14 cellular contexts compared by ENCODE assay signal in the genomic region with DNA sequence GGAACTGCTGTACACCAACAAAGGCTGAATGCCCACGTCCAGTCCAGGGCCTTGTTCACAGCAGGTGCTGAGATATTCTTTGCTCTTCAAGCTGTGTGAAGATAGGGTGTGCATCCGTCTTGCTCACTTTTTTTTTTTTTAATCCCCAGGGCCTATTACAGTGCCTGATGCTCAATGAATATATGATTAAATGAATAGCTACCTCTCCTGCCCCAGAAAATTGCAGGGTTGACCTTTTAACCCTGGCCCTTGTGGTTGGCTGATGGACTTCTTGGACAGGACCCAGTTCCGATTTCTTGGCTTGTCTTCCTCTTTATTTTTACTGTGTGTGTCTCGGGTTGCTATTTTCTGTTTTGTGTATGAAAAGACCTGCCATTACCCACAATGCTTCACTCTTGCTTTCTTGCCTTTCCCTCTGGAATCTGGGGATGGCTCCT. TPM values are rescaled to one million over a fixed set of nuclear protein-coding genes. Genes with fewer than 3 reads are reported as not detected.
DNase-seq lines count a peak whose midpoint lies in the region; ATAC-seq and TF ChIP-seq lines count a peak whose summit lies in the region.
"Had no signal": no experiment of that assay in that cellular context is flagged by ENCODE, and none has a peak within 500 bp of the region (broad histone marks: within the 10 kb centered on the region; RNA-seq: fewer than 3 reads in every experiment).

No MANE protein-coding gene starts in this region.

- no peaks in the 10 kb centered on the region for H3K27me3 ChIP-seq in A673 (replicated peaks; ENCODE audit: insufficient read depth, low read depth, low read length, poor library complexity)
- H3K27me3 ChIP-seq: cardiac muscle cell had no signal

- no peaks in the 10 kb centered on the region for H3K4me1 ChIP-seq in A673 (ENCODE audit: insufficient read depth, low read length, poor library complexity, severe bottlenecking)

- peak overlapping the region; percentile 26 for H3K27ac ChIP-seq in A673 (ENCODE audit: low read depth, low read length, poor library complexity, severe bottlenecking)
- H3K27ac ChIP-seq: cardiac muscle cell had no signal

- no peak overlapping the region for H3K4me3 ChIP-seq in A673 (ENCODE audit: low read depth, low read length, poor library complexity, severe bottlenecking)
- H3K4me3 ChIP-seq: cardiac muscle cell had no signal

- intact Hi-C loops in A673 (cut with micrococcal nuclease; ENCODE audit: unreplicated experiment): no loop called here

- no TSS peak for BruUV-seq in A673 (replicated peaks; lab: Mats Ljungman, UMichigan)

- no peak for TF ChIP-seq CTCF in A673 (conservative IDR thresholded peaks at IDR 0.05; ENCODE audit: low read depth, low read length)

- H3K9me3 ChIP-seq in A673 (ENCODE audit: low read depth, low read length, poor library complexity, severe bottlenecking): no peaks in the 10 kb centered on the region

- H3K36me3 ChIP-seq in A673 (ENCODE audit: insufficient read depth, low read length, poor library complexity, severe bottlenecking): no peaks in the 10 kb centered on the region
- H3K36me3 ChIP-seq: cardiac muscle cell had no signal

- ATAC-seq in GM21447 (IDR thresholded peaks at IDR 0.05; ENCODE audit: unreplicated experiment): no peak

- CTCF ChIA-PET in A673 (lab: Charles Lee): no interaction called here

- DNase-seq in A673 (ENCODE audit: low spot score): no peak
- peak; percentile 26 for DNase-seq in HT1080 (ENCODE audit: low read depth)
- DNase-seq in SKM-1 treated with dmso at 0.1 percent for 144 hours (lab: John Stamatoyannopoulos, UW; ENCODE audit: unreplicated experiment): peak; percentile 89
- peak; percentile 2 for DNase-seq in left kidney (ENCODE audit: low read depth, low spot score)
- no peak for DNase-seq in NCI-H524 (lab: John Stamatoyannopoulos, UW)
- no peak for DNase-seq in NCI-H526 treated with DMSO at 0.1 percent for 48 hours (lab: John Stamatoyannopoulos, UW)
- DNase-seq in SHP77 treated with DMSO at 0.1 percent for 48 hours (lab: John Stamatoyannopoulos, UW): no peak
- DNase-seq: activated CD8-positive, alpha-beta memory T cell treated with anti-CD3 and anti-CD28 coated beads for 24 hours; activated naive CD4-positive, alpha-beta T cell treated with anti-CD3 and anti-CD28 coated beads for 36 hours; mammary epithelial cell; NCI-H1436; posterior cingulate gyrus had no signal

- POLR2A ChIA-PET in A673 (lab: Charles Lee; ENCODE audit: low non-redundant PET): no interaction called here

RNA-seq across cellular contexts. Expression of a gene that starts 2.9 kb away (rescaled TPM):
- 89.7 and 93.8 TPM in 2 replicates for total RNA-seq in A673 (2021)
- total RNA-seq in HT1080 (2014; rRNA removed; shearing (Covaris generic)): 95.5 and 127 TPM in 2 replicates
- 43.0 and 63.2 TPM in 2 replicates for polyA plus RNA-seq in HT1080 (2015; cell fraction: cytosol; rRNA removed)
- polyA plus RNA-seq in HT1080 (2015; cell fraction: nucleus; rRNA removed): 35.9 and 37.6 TPM in 2 replicates

RNA-seq across cellular contexts. Expression of a gene that starts 10.1 kb away (rescaled TPM):
- total RNA-seq in A673 (2021): 24.9 and 25.6 TPM in 2 replicates
- total RNA-seq in HT1080 (2014; rRNA removed; shearing (Covaris generic)): 21.0 and 42.9 TPM in 2 replicates
- polyA plus RNA-seq in HT1080 (2015; cell fraction: cytosol; rRNA removed): 24.1 and 28.4 TPM in 2 replicates
- polyA plus RNA-seq in HT1080 (2015; cell fraction: nucleus; rRNA removed): 37.9 and 44.7 TPM in 2 replicates

RNA-seq across cellular contexts. Expression of a gene that starts 44.2 kb away (rescaled TPM):
- total RNA-seq in A673 (2021): 67.8 and 71.8 TPM in 2 replicates
- total RNA-seq in HT1080 (2014; rRNA removed; shearing (Covaris generic)): 48.6 and 63.4 TPM in 2 replicates
- polyA plus RNA-seq in HT1080 (2015; cell fraction: cytosol; rRNA removed): 33.6 and 35.1 TPM in 2 replicates
- 83.0 and 85.6 TPM in 2 replicates for polyA plus RNA-seq in HT1080 (2015; cell fraction: nucleus; rRNA removed)

Comparison
In these comparisons a context has a peak if more than half of its experiments do, and no peak if none do; other contexts are left out.
1. DNase-seq: peak in HT1080 (single experiment), SKM-1 treated with dmso at 0.1 percent for 144 hours (single experiment) and left kidney (single experiment); none in A673 (single experiment), NCI-H524 (0 of 2), NCI-H526 treated with DMSO at 0.1 percent for 48 hours (single experiment) and SHP77 treated with DMSO at 0.1 percent for 48 hours (single experiment).